ENCODE assay signal across 8 cellular contexts in the genomic region with DNA sequence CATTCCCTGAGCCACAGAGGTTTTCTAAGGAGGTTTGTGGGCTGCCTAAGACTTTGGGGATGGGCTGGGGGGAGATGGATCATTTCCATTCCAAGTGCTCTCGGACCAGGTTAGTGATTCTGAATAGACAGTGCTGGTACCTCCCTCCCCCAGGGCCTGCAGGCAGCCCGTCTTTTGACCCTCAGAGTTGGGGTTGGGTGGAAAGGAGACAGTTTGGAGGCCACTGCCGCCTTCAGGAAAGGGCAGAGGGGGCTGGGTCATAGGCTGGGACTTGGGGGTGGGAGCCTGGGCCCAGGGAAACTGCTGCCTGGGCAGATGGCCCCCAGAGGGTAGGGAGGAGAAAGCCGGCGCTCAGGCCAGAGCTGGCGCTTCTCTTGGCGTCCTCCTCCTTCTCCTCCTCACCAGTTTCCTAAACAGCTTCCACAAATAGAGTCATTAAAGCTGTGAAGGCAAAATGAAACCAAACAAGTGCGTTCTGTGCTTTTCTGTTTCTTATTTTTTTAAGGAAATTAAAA. TPM values are rescaled to one million over a fixed set of nuclear protein-coding genes. Genes with fewer than 3 reads are reported as not detected.
DNase-seq lines count a peak whose midpoint lies in the region; ATAC-seq and TF ChIP-seq lines count a peak whose summit lies in the region.

No MANE protein-coding gene starts in this region.

- no peaks in the 10 kb centered on the region for H3K79me2 ChIP-seq in ACC112 (ENCODE audit: control insufficient read depth, insufficient read depth, low read length, unreplicated experiment)

- H3K36me3 ChIP-seq in ACC112 (ENCODE audit: insufficient read depth, low read length) (no peaks in the 10 kb centered on the region), HEK293 (ENCODE audit: control insufficient read depth in 2 of 2, insufficient read depth in 1 of 2, low read length in 2 of 2) (peaks cover 0 to 8% of the 10 kb centered on the region in 2 experiments; a peak in 1 of 3 replicates), colonic mucosa (no peaks in the 10 kb centered on the region)

- ATAC-seq in GM18519 (IDR thresholded peaks at IDR 0.05; ENCODE audit: low FRiP score, unreplicated experiment) (no peak), HG03139 (IDR thresholded peaks at IDR 0.05; ENCODE audit: unreplicated experiment) (no peak), GM18907 (IDR thresholded peaks at IDR 0.05; ENCODE audit: unreplicated experiment) (no peak)

- no peak for TF ChIP-seq CTCF in HEK293 (tag by site-specific recombination; IDR thresholded peaks at IDR 0.05)
- no peak for TF ChIP-seq CTCF in colonic mucosa (IDR thresholded peaks at IDR 0.05)

- no peaks in the 10 kb centered on the region for H3K27me3 ChIP-seq in ACC112 (ENCODE audit: insufficient read depth, low read length)
- peaks cover 12% of the 10 kb centered on the region for H3K27me3 ChIP-seq in colonic mucosa
- peaks cover 56% of the 10 kb centered on the region for H3K27me3 ChIP-seq in mononuclear cell (ENCODE audit: insufficient read depth, low read length)

- H3K9me3 ChIP-seq in HEK293 (ENCODE audit: control insufficient read depth, insufficient read depth, low read depth, low read length) (no peaks in the 10 kb centered on the region), colonic mucosa (no peaks in the 10 kb centered on the region), mononuclear cell (ENCODE audit: low read depth, low read length) (no peaks in the 10 kb centered on the region)

- DNase-seq in colonic mucosa (no peak), KG1 (lab: John Stamatoyannopoulos, UW) (no peak)

- H3K9ac ChIP-seq in colonic mucosa (ENCODE audit: low read depth in 2 of 2, low read length in 2 of 2), result peak overlapping the region; percentile 0 to 28

- peaks cover 14% of the 10 kb centered on the region for H3K4me1 ChIP-seq in ACC112 (ENCODE audit: control insufficient read depth, insufficient read depth, low read length, unreplicated experiment)
- H3K4me1 ChIP-seq in HEK293 (ENCODE audit: control insufficient read depth, insufficient read depth, low read length), result peaks cover 29% of the 10 kb centered on the region
- H3K4me1 ChIP-seq in colonic mucosa, result no peaks in the 10 kb centered on the region
- H3K4me1 ChIP-seq in mononuclear cell (ENCODE audit: insufficient read depth, low read length), result peaks cover 26% of the 10 kb centered on the region

- intact Hi-C loops in colonic mucosa (cut with DNase I), result loop anchor here (5.0 kb wide), 1 partner anchor 50 kb away; no protein-coding TSS in a partner anchor

- H2AFZ ChIP-seq in ACC112 (ENCODE audit: low read length, unreplicated experiment), result peak overlapping the region; percentile 99

- no peak overlapping the region for H3K27ac ChIP-seq in ACC112 (ENCODE audit: low read depth, low read length)
- peak overlapping the region; percentile 82 for H3K27ac ChIP-seq in HEK293 (ENCODE audit: extremely low read depth, low read depth, low read length)
- no peak overlapping the region for H3K27ac ChIP-seq in colonic mucosa

- POLR2A ChIA-PET in HEK293 (lab: Yijun Ruan, JAX), result interaction anchor here (0.8 kb wide), 1 partner anchor 19 kb away, joined by 3 read pairs; no protein-coding TSS in a partner anchor

- CTCF ChIA-PET in HEK293 (lab: Yijun Ruan, JAX), result interaction anchor here (0.5 to 2.1 kb wide), 4 partner anchors 10 to 313 kb away, joined by 3 to 8 read pairs (median 5); no protein-coding TSS in a partner anchor

- H3K4me3 ChIP-seq in ACC112 (ENCODE audit: low read depth, low read length) (peak overlapping the region; percentile 87), HEK293 (ENCODE audit: low read depth, low read length) (no peak overlapping the region; the same call in 1 of the 2 replicates), colonic mucosa (peak overlapping the region; percentile 39), mononuclear cell (ENCODE audit: low read length) (peak overlapping the region; percentile 22)

TF ChIP-seq in HEK293, 187 proteins besides CTCF, POLR2A, EP300 and RAD21:
- TF ChIP-seq ZNF248 (tag by site-specific recombination; IDR thresholded peaks at IDR 0.05), result no peak
- TF ChIP-seq, protein P1, sequence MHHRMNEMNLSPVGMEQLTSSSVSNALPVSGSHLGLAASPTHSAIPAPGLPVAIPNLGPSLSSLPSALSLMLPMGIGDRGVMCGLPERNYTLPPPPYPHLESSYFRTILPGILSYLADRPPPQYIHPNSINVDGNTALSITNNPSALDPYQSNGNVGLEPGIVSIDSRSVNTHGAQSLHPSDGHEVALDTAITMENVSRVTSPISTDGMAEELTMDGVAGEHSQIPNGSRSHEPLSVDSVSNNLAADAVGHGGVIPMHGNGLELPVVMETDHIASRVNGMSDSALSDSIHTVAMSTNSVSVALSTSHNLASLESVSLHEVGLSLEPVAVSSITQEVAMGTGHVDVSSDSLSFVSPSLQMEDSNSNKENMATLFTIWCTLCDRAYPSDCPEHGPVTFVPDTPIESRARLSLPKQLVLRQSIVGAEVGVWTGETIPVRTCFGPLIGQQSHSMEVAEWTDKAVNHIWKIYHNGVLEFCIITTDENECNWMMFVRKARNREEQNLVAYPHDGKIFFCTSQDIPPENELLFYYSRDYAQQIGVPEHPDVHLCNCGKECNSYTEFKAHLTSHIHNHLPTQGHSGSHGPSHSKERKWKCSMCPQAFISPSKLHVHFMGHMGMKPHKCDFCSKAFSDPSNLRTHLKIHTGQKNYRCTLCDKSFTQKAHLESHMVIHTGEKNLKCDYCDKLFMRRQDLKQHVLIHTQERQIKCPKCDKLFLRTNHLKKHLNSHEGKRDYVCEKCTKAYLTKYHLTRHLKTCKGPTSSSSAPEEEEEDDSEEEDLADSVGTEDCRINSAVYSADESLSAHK (tag by site-specific recombination; IDR thresholded peaks at IDR 0.05), result peak; percentile 86

RNA-seq across cellular contexts. Expression of a gene that starts 4.4 kb away (rescaled TPM):
- total RNA-seq in colonic mucosa (10 to 100 TPM; 18.4 to 18.5 TPM), mononuclear cell (0.10 TPM)

Comparison
In these comparisons a context has a peak if more than half of its experiments do, and no peak if none do; other contexts are left out.
1. RNA of a gene that starts 4.4 kb away (total RNA-seq): 18.4 to 18.5 TPM in colonic mucosa; 0.10 TPM in mononuclear cell (single experiment); every median in the first group is over 10 times any median in the second.